In genomic region chr18:22983175-22983574, GRCh38 we compare ENCODE assay signal across 7 cellular contexts. TPM values are rescaled to one million over a fixed set of nuclear protein-coding genes. Genes with fewer than 3 reads are reported as not detected.
DNase-seq lines count a peak whose midpoint lies in the region; ATAC-seq and TF ChIP-seq lines count a peak whose summit lies in the region.

No MANE protein-coding gene starts in this region.

- BruUV-seq in MCF 10A (replicated peaks; lab: Mats Ljungman, UMichigan): no TSS peak

- H3K4me1 Mint-ChIP-seq in MCF 10A (ENCODE audit: insufficient read depth, unreplicated experiment) (peaks cover 13% of the 10 kb centered on the region), memory B cell (peaks cover 12% of the 10 kb centered on the region)

- H3K36me3 Mint-ChIP-seq in MCF 10A (ENCODE audit: insufficient read depth, unreplicated experiment) (peaks cover 28% of the 10 kb centered on the region), memory B cell (peaks cover 8% of the 10 kb centered on the region)

- intact Hi-C loops in MCF 10A (cut with micrococcal nuclease): loop anchor here (1.0 to 5.0 kb wide), 4 partner anchors 53 to 186 kb away; no protein-coding TSS in a partner anchor

- H3K4me3 Mint-ChIP-seq in MCF 10A (ENCODE audit: unreplicated experiment) (no peak overlapping the region), memory B cell (no peak overlapping the region)

- peak; percentile 47 for ATAC-seq in memory B cell (ENCODE audit: low read depth)
- ATAC-seq in GM19467 (IDR thresholded peaks at IDR 0.05; ENCODE audit: unreplicated experiment): no peak

- CTCF ChIA-PET in MCF 10A (lab: Yijun Ruan, JAX): interaction anchor here (0.7 to 5.1 kb wide), 11 partner anchors 10 to 522 kb away, joined by 3 to 75 read pairs (median 5); no protein-coding TSS in a partner anchor

- POLR2A ChIA-PET in MCF 10A (lab: Yijun Ruan, JAX): interaction anchor here (0.6 to 1.9 kb wide), 11 partner anchors 8 to 470 kb away, joined by 3 to 7 read pairs (median 4); partner anchors contain the start of gene RIOK3

- H3K27ac Mint-ChIP-seq in MCF 10A (ENCODE audit: low read depth, unreplicated experiment) (no peak overlapping the region), memory B cell (no peak overlapping the region)

- H3K9me3 Mint-ChIP-seq in MCF 10A (ENCODE audit: unreplicated experiment) (no peaks in the 10 kb centered on the region), memory B cell (no peaks in the 10 kb centered on the region)

- DNase-seq in GM03348 (ENCODE audit: low spot score): peak; percentile 48
- DNase-seq in M059J (ENCODE audit: low read depth): peak; percentile 53
- DNase-seq in MCF 10A (ENCODE audit: unreplicated experiment): peak; percentile 48
- no peak for DNase-seq in memory B cell (ENCODE audit: low spot score in 2 of 2)
- DNase-seq in T-helper 9 cell: no peak
- no peak for DNase-seq in stimulated activated CD4-positive, alpha-beta T cell treated with anti-CD3 and anti-CD28 coated beads, Interleukin-4, amount 100 ng/mL, for 1 hour

- no peaks in the 10 kb centered on the region for H3K27me3 Mint-ChIP-seq in MCF 10A (ENCODE audit: insufficient read depth, unreplicated experiment)
- H3K27me3 Mint-ChIP-seq in memory B cell: no peaks in the 10 kb centered on the region

- peak; percentile 40 for TF ChIP-seq CTCF in MCF 10A (IDR thresholded peaks at IDR 0.05; ENCODE audit: unreplicated experiment)

RNA-seq across cellular contexts. Expression of gene RBBP8, which starts 50.0 kb away (rescaled TPM):
- total RNA-seq in M059J (2014; rRNA removed; shearing (Covaris generic)): 53.9 and 67.0 TPM in 2 replicates
- total RNA-seq in MCF 10A (2022): 42.0 and 59.7 TPM in 2 replicates

Comparison
In these comparisons a context has a peak if more than half of its experiments do, and no peak if none do; other contexts are left out.
1. DNase-seq: peak in GM03348 (single experiment), M059J (single experiment) and MCF 10A (single experiment); none in memory B cell (0 of 2), T-helper 9 cell (single experiment) and stimulated activated CD4-positive, alpha-beta T cell treated with anti-CD3 and anti-CD28 coated beads, Interleukin-4, amount 100 ng/mL, for 1 hour (single experiment).